Comparison of ENCODE assay signal across 1 cellular context in the genomic region with DNA sequence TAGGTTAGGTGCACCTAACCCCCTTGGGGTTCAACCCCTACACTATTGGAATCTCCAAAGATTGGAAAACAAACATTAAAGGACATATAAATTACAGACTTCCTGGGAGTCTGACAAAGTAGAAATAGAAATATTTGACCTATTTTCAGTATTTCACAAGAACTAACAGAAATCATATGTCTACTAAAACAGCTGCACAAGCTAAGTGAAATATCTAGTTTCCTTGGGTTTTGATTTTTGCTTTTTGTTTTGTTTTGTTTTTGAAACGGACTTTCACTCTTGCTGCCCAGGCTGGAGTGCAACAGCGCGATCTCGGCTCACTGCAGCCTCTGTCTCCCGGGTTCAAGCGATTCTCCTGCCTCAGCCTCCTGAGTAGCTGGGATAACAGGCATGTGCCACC. TPM values are rescaled to one million over a fixed set of nuclear protein-coding genes. Genes with fewer than 3 reads are reported as not detected.
"Had no signal": no experiment of that assay in that cellular context is flagged by ENCODE, and none has a peak within 500 bp of the region (broad histone marks: within the 10 kb centered on the region; RNA-seq: fewer than 3 reads in every experiment).

No MANE protein-coding gene starts in this region.

RNA-seq across cellular contexts. Expression of a gene that starts 18.8 kb away (rescaled TPM):
- total RNA-seq: kidney epithelial cell had no signal
